18 cellular contexts compared by ENCODE assay signal in genomic region chr3:155243512-155243921, GRCh38. TPM values are rescaled to one million over a fixed set of nuclear protein-coding genes. Genes with fewer than 3 reads are reported as not detected.
A peak's percentile ranks its signal among the peaks of the same experiment; 100 is the strongest.
DNase-seq lines count a peak whose midpoint lies in the region; ATAC-seq and TF ChIP-seq lines count a peak whose summit lies in the region.
"Had no signal": no experiment of that assay in that cellular context is flagged by ENCODE, and none has a peak within 500 bp of the region (broad histone marks: within the 10 kb centered on the region; RNA-seq: fewer than 3 reads in every experiment).

No MANE protein-coding gene starts in this region.

- intact Hi-C loops in OCI-LY7 (cut with micrococcal nuclease; ENCODE audit: unreplicated experiment) = no loop called here

- H3K27ac ChIP-seq in DOHH2 (ENCODE audit: low read depth, low read length) = peak overlapping the region; percentile 92
- peak overlapping the region; percentile 37 for H3K27ac ChIP-seq in OCI-LY7 (ENCODE audit: low read depth, low read length, poor library complexity, severe bottlenecking)
- H3K27ac ChIP-seq: RWPE1 had no signal

- in situ Hi-C loops in GM13977 (cut with MboI; ENCODE audit: low pct_unique_long_range_greater_than_20kb, low sequenced_read_pairs, unreplicated experiment) = no loop called here

- H3K9me3 ChIP-seq in DOHH2 (ENCODE audit: control insufficient read depth, insufficient read depth, low read length) (peaks cover 21% of the 10 kb centered on the region), OCI-LY7 (ENCODE audit: low read length) (no peaks in the 10 kb centered on the region)

- no peaks in the 10 kb centered on the region for H3K79me2 ChIP-seq in DOHH2 (ENCODE audit: control insufficient read depth, low read length)
- no peaks in the 10 kb centered on the region for H3K79me2 ChIP-seq in OCI-LY7 (ENCODE audit: insufficient read depth, low read depth, low read length)

- H3K9me2 ChIP-seq in DOHH2 (replicated peaks; ENCODE audit: control insufficient read depth, low read length) (no peaks in the 10 kb centered on the region), OCI-LY7 (ENCODE audit: insufficient read depth, low read length) (no peaks in the 10 kb centered on the region)

- peak overlapping the region; percentile 51 for H3K4me2 ChIP-seq in DOHH2 (ENCODE audit: low read length)
- H3K4me2 ChIP-seq in OCI-LY7 (ENCODE audit: low read length) = no peak overlapping the region

- H3F3A ChIP-seq in DOHH2 (ENCODE audit: control insufficient read depth, insufficient read depth) = peaks cover 12% of the 10 kb centered on the region

- DNase-seq in OCI-LY7 (ENCODE audit: low spot score) (no peak), fibroblast of villous mesenchyme (ENCODE audit: low read depth) (peak; percentile 66), GM13977 (ENCODE audit: low spot score) (no peak)
- DNase-seq in stimulated activated CD4-positive, alpha-beta T cell treated with anti-CD3 and anti-CD28 coated beads, Interleukin-1b, Interleukin-23, amount 100 ng/mL, for 48 hours = no peak
- DNase-seq: activated CD4-positive, CD25-positive, alpha-beta regulatory T cell treated with anti-CD3 and anti-CD28 coated beads, Interleukin-2, amount 50 U/mL, for 72 hours; activated CD8-positive, alpha-beta memory T cell treated with anti-CD3 and anti-CD28 coated beads, Interleukin-2, amount 50 U/mL, for 4 hours; cerebellar nuclear complex; hippocampal formation; Kasumi-1; NCI-H1930; stimulated activated CD4-positive, alpha-beta T cell treated with anti-CD3 and anti-CD28 coated beads, Interleukin-12 subunit alpha, Interleukin-12 subunit beta, amount 100 ng/mL, for 4 hours had no signal

- H4K20me1 ChIP-seq in DOHH2 (ENCODE audit: control insufficient read depth, insufficient read depth, low read depth, low read length) (no peaks in the 10 kb centered on the region), OCI-LY7 (ENCODE audit: insufficient read depth, low read length) (no peaks in the 10 kb centered on the region)

- peak overlapping the region; percentile 43 for H3K4me3 ChIP-seq in DOHH2 (ENCODE audit: low read length)
- H3K4me3 ChIP-seq in OCI-LY7 (ENCODE audit: low read depth, low read length, poor library complexity, severe bottlenecking) = no peak overlapping the region
- no peak overlapping the region for H3K4me3 ChIP-seq in fibroblast of villous mesenchyme (ENCODE audit: low read depth, low read length)

- BruUV-seq in OCI-LY7 (replicated peaks; lab: Mats Ljungman, UMichigan) = no TSS peak

- H3K27me3 ChIP-seq in DOHH2 (ENCODE audit: control insufficient read depth, low read length) = no peaks in the 10 kb centered on the region

- TF ChIP-seq CTCF in DOHH2 (IDR thresholded peaks at IDR 0.05; ENCODE audit: low read depth, low read length, poor library complexity, severe bottlenecking) (no peak), OCI-LY7 (conservative IDR thresholded peaks at IDR 0.05; ENCODE audit: low read length) (no peak), fibroblast of villous mesenchyme (IDR thresholded peaks at IDR 0.05; ENCODE audit: insufficient read depth, low read depth, low read length) (no peak), GM13977 (IDR thresholded peaks at IDR 0.05; ENCODE audit: extremely low read depth, insufficient read depth, missing control alignments) (no peak)

- ATAC-seq in HG02870 (IDR thresholded peaks at IDR 0.05; ENCODE audit: unreplicated experiment) (peak; percentile 68), HG03039 (IDR thresholded peaks at IDR 0.05; ENCODE audit: unreplicated experiment) (no peak), GM21515 (IDR thresholded peaks at IDR 0.05; ENCODE audit: unreplicated experiment) (no peak)
- ATAC-seq: left lobe of liver had no signal

- no peak overlapping the region for H2AFZ ChIP-seq in OCI-LY7 (ENCODE audit: low read length)

- H3K4me1 ChIP-seq in DOHH2 (ENCODE audit: control insufficient read depth, low read length) = peaks cover 70% of the 10 kb centered on the region
- peaks cover 20% of the 10 kb centered on the region for H3K4me1 ChIP-seq in OCI-LY7 (ENCODE audit: insufficient read depth, low read length, poor library complexity, severe bottlenecking)

- CTCF ChIA-PET in OCI-LY7 (lab: Charles Lee; ENCODE audit: unreplicated experiment) = no interaction called here

- POLR2A ChIA-PET in OCI-LY7 (lab: Charles Lee) = interaction anchor here (0.6 to 1.7 kb wide), 5 partner anchors 11 to 558 kb away, joined by 3 to 8 read pairs (median 5); no protein-coding TSS in a partner anchor

- H3K36me3 ChIP-seq in DOHH2 (ENCODE audit: control insufficient read depth, low read length) (peaks cover 37% of the 10 kb centered on the region), OCI-LY7 (ENCODE audit: insufficient read depth, low read length) (no peaks in the 10 kb centered on the region)

RNA-seq across cellular contexts. Expression of gene STRIT1, which starts 50.0 kb away (rescaled TPM):
- total RNA-seq in OCI-LY7 (2014; rRNA removed; shearing (Covaris generic)) = not detected in 2 replicates
- total RNA-seq in OCI-LY7 (2022) (not detected in 2 replicates), fibroblast of villous mesenchyme (not detected in 2 replicates)
- total RNA-seq: left lobe of liver; T-helper 1 cell treated with Interleukin-12 subunit alpha and Interleukin-12 subunit beta and Interleukin-4 antibody, amounts not matched to agents 30 ng/mL and 1 ng/mL, for 36 hours had no signal
